19 cellular contexts compared by ENCODE assay signal in the genomic region with DNA sequence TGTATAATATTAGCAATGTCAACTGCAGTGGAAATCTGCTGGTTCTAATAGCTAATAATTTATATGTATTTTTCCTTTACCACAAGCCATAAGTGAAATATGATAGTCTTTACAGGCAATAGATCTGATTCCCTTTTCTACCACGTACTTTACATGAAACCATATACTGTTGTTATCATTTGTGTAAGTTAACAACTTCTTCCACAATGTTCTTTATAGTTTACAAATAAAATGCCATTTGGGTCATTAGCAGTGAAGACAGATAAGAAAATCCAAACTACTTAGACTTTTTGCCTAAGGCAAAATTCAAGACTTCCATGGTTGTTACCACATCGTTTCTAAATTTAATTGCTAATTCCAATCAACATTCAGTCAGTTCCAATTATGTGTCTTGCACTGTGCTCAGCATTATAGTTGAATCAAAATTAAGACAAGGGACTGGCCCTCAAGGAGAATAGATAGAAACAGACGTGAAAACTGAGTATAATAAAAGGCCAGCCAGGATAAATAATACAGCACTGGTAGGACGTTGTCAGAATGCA.
DNase-seq lines count a peak whose midpoint lies in the region; ATAC-seq and TF ChIP-seq lines count a peak whose summit lies in the region.
"Had no signal": no experiment of that assay in that cellular context is flagged by ENCODE, and none has a peak within 500 bp of the region (broad histone marks: within the 10 kb centered on the region; RNA-seq: fewer than 3 reads in every experiment).

No MANE protein-coding gene starts in this region.

- H3K79me2 ChIP-seq in osteoblast (ENCODE audit: insufficient read depth, low read length) (no peaks in the 10 kb centered on the region), smooth muscle cell (ENCODE audit: low read depth) (no peaks in the 10 kb centered on the region), OCI-LY7 (ENCODE audit: insufficient read depth, low read depth, low read length) (no peaks in the 10 kb centered on the region)

- intact Hi-C loops in OCI-LY7 (cut with micrococcal nuclease; ENCODE audit: unreplicated experiment), result no loop called here

- ATAC-seq in HG03196 (IDR thresholded peaks at IDR 0.05; ENCODE audit: unreplicated experiment) (no peak), HG02970 (IDR thresholded peaks at IDR 0.05; ENCODE audit: low FRiP score, unreplicated experiment) (no peak)

- H3K9ac ChIP-seq in SK-N-MC (ENCODE audit: insufficient read length) (no peak overlapping the region), smooth muscle cell (ENCODE audit: low read depth) (no peak overlapping the region)

- H3K4me3 ChIP-seq in HEK293 (ENCODE audit: low read depth, low read length) (no peak overlapping the region), SK-N-MC (no peak overlapping the region), osteoblast (ENCODE audit: insufficient read depth, low read length) (no peak overlapping the region), smooth muscle cell (no peak overlapping the region), OCI-LY7 (ENCODE audit: low read depth, low read length, poor library complexity, severe bottlenecking) (no peak overlapping the region)
- H3K4me3 ChIP-seq: GM12878, HAP-1 had no signal

- no peaks in the 10 kb centered on the region for H4K20me1 ChIP-seq in osteoblast (ENCODE audit: insufficient read depth, low read length)
- H4K20me1 ChIP-seq in smooth muscle cell (ENCODE audit: low read depth), result no peaks in the 10 kb centered on the region
- H4K20me1 ChIP-seq in OCI-LY7 (ENCODE audit: insufficient read depth, low read length), result no peaks in the 10 kb centered on the region

- H3K9me2 ChIP-seq in OCI-LY7 (ENCODE audit: insufficient read depth, low read length), result no peaks in the 10 kb centered on the region

- H3K9me3 ChIP-seq in HEK293 (ENCODE audit: control insufficient read depth, insufficient read depth, low read depth, low read length) (no peaks in the 10 kb centered on the region), SK-N-MC (ENCODE audit: low read depth, low read length) (no peaks in the 10 kb centered on the region), osteoblast (ENCODE audit: low read depth, low read length) (no peaks in the 10 kb centered on the region), smooth muscle cell (replicated peaks; ENCODE audit: low read depth) (no peaks in the 10 kb centered on the region), OCI-LY7 (ENCODE audit: low read length) (no peaks in the 10 kb centered on the region)
- H3K9me3 ChIP-seq: HAP-1 had no signal

- CTCF ChIA-PET in HEK293 (lab: Yijun Ruan, JAX) (interaction anchor here (1.1 kb wide), 1 partner anchor 23 kb away, joined by 4 read pairs; no protein-coding TSS in a partner anchor), OCI-LY7 (lab: Charles Lee; ENCODE audit: unreplicated experiment) (no interaction called here)

- 49% methylated on average over 4 of the region's 4 CpGs for WGBS in smooth muscle cell (ENCODE audit: low lambda C conversion rate)

- H3K4me1 ChIP-seq in HEK293 (ENCODE audit: control insufficient read depth, insufficient read depth, low read length) (no peaks in the 10 kb centered on the region), osteoblast (ENCODE audit: insufficient read depth, low read length) (peaks cover 3% of the 10 kb centered on the region), smooth muscle cell (ENCODE audit: low read depth) (peaks cover 12% of the 10 kb centered on the region), OCI-LY7 (ENCODE audit: insufficient read depth, low read length, poor library complexity, severe bottlenecking) (no peaks in the 10 kb centered on the region)
- H3K4me1 ChIP-seq: HAP-1 had no signal

- H3K36me3 ChIP-seq in HEK293 (ENCODE audit: control insufficient read depth in 2 of 2, insufficient read depth in 1 of 2, low read length in 2 of 2) (no peaks in the 10 kb centered on the region), SK-N-MC (ENCODE audit: insufficient read depth, low read length) (no peaks in the 10 kb centered on the region), osteoblast (ENCODE audit: insufficient read depth, low read length) (no peaks in the 10 kb centered on the region), smooth muscle cell (ENCODE audit: low read depth) (no peaks in the 10 kb centered on the region), OCI-LY7 (ENCODE audit: insufficient read depth, low read length) (no peaks in the 10 kb centered on the region)
- H3K36me3 ChIP-seq: HAP-1 had no signal

- POLR2A ChIA-PET in HEK293 (lab: Yijun Ruan, JAX) (no interaction called here), OCI-LY7 (lab: Charles Lee) (no interaction called here)

- DNase-seq in SK-N-MC (ENCODE audit: low read depth, low spot score) (peak; percentile 22), osteoblast (ENCODE audit: insufficient read length, low spot score, missing footprints) (peak; percentile 54), smooth muscle cell (lab: John Stamatoyannopoulos, UW; ENCODE audit: unreplicated experiment) (no peak), DMS79 (lab: John Stamatoyannopoulos, UW) (no peak), OCI-LY7 (ENCODE audit: low spot score) (no peak)
- DNase-seq: C1 segment of cervical spinal cord; Calu3; CD4-positive, alpha-beta memory T cell; COR-L47; DMS53; DND-41; EL; GDM1; GOT3 had no signal

- H3K27ac ChIP-seq in HEK293 (ENCODE audit: extremely low read depth, low read depth, low read length) (no peak overlapping the region), SK-N-MC (no peak overlapping the region), osteoblast (ENCODE audit: low read depth, low read length) (no peak overlapping the region), smooth muscle cell (ENCODE audit: low read depth) (no peak overlapping the region), OCI-LY7 (ENCODE audit: low read depth, low read length, poor library complexity, severe bottlenecking) (no peak overlapping the region)

- H2AFZ ChIP-seq in osteoblast (ENCODE audit: low read length) (peak overlapping the region; percentile 43), smooth muscle cell (ENCODE audit: low read depth) (peak overlapping the region; percentile 43), OCI-LY7 (ENCODE audit: low read length) (no peak overlapping the region)

- H3K4me2 ChIP-seq in osteoblast (ENCODE audit: insufficient read depth, low read length), result no peak overlapping the region
- H3K4me2 ChIP-seq in smooth muscle cell, result no peak overlapping the region
- no peak overlapping the region for H3K4me2 ChIP-seq in OCI-LY7 (ENCODE audit: low read length)

- H3F3A ChIP-seq in smooth muscle cell (ENCODE audit: low read depth), result no peaks in the 10 kb centered on the region

- TF ChIP-seq CTCF in HEK293 (tag by site-specific recombination; IDR thresholded peaks at IDR 0.05) (no peak), osteoblast (IDR thresholded peaks at IDR 0.05; ENCODE audit: extremely low read depth, low read depth, low read length) (no peak), smooth muscle cell (IDR thresholded peaks at IDR 0.05; ENCODE audit: borderline replicate concordance, insufficient read depth, poor library complexity, severe bottlenecking) (no peak), OCI-LY7 (conservative IDR thresholded peaks at IDR 0.05; ENCODE audit: low read length) (no peak)

- H3K27me3 ChIP-seq in osteoblast (ENCODE audit: insufficient read depth, low read length), result no peaks in the 10 kb centered on the region
- H3K27me3 ChIP-seq in smooth muscle cell (ENCODE audit: low read depth), result no peaks in the 10 kb centered on the region

- BruUV-seq in OCI-LY7 (replicated peaks; lab: Mats Ljungman, UMichigan), result no TSS peak

TF ChIP-seq in HEK293, 187 proteins besides CTCF, POLR2A, EP300 and RAD21:
- TF ChIP-seq GLI4 (tag by site-specific recombination; IDR thresholded peaks at IDR 0.05) (no peak), FEZF1 (tag by site-specific recombination; IDR thresholded peaks at IDR 0.05) (peak; percentile 57), ZNF585B (tag by site-specific recombination; IDR thresholded peaks at IDR 0.05) (no peak), KLF10 (tag by site-specific recombination; IDR thresholded peaks at IDR 0.05) (no peak), PRDM1 (tag by site-specific recombination; IDR thresholded peaks at IDR 0.05) (no peak), OSR2 (tag by site-specific recombination; IDR thresholded peaks at IDR 0.05) (no peak), ZNF776 (tag by site-specific recombination; IDR thresholded peaks at IDR 0.05; ENCODE audit: borderline replicate concordance) (no peak)
- TF ChIP-seq, protein P1, sequence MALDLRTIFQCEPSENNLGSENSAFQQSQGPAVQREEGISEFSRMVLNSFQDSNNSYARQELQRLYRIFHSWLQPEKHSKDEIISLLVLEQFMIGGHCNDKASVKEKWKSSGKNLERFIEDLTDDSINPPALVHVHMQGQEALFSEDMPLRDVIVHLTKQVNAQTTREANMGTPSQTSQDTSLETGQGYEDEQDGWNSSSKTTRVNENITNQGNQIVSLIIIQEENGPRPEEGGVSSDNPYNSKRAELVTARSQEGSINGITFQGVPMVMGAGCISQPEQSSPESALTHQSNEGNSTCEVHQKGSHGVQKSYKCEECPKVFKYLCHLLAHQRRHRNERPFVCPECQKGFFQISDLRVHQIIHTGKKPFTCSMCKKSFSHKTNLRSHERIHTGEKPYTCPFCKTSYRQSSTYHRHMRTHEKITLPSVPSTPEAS (tag by site-specific recombination; IDR thresholded peaks at IDR 0.05), result no peak
- TF ChIP-seq, protein P2, sequence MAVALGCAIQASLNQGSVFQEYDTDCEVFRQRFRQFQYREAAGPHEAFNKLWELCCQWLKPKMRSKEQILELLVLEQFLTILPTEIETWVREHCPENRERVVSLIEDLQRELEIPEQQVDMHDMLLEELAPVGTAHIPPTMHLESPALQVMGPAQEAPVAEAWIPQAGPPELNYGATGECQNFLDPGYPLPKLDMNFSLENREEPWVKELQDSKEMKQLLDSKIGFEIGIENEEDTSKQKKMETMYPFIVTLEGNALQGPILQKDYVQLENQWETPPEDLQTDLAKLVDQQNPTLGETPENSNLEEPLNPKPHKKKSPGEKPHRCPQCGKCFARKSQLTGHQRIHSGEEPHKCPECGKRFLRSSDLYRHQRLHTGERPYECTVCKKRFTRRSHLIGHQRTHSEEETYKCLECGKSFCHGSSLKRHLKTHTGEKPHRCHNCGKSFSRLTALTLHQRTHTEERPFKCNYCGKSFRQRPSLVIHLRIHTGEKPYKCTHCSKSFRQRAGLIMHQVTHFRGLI (tag by site-specific recombination; IDR thresholded peaks at IDR 0.05), result peak; percentile 85
- TF ChIP-seq, protein P3, sequence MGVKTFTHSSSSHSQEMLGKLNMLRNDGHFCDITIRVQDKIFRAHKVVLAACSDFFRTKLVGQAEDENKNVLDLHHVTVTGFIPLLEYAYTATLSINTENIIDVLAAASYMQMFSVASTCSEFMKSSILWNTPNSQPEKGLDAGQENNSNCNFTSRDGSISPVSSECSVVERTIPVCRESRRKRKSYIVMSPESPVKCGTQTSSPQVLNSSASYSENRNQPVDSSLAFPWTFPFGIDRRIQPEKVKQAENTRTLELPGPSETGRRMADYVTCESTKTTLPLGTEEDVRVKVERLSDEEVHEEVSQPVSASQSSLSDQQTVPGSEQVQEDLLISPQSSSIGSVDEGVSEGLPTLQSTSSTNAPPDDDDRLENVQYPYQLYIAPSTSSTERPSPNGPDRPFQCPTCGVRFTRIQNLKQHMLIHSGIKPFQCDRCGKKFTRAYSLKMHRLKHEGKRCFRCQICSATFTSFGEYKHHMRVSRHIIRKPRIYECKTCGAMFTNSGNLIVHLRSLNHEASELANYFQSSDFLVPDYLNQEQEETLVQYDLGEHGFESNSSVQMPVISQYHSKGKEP (tag by site-specific recombination; IDR thresholded peaks at IDR 0.05), result no peak

Comparison
In these comparisons a context has a peak if more than half of its experiments do, and no peak if none do; other contexts are left out.
1. DNase-seq: peak in SK-N-MC (single experiment) and osteoblast (single experiment); none in smooth muscle cell (single experiment), DMS79 (single experiment) and OCI-LY7 (single experiment).